1 cellular context compared by ENCODE assay signal in the genomic region with DNA sequence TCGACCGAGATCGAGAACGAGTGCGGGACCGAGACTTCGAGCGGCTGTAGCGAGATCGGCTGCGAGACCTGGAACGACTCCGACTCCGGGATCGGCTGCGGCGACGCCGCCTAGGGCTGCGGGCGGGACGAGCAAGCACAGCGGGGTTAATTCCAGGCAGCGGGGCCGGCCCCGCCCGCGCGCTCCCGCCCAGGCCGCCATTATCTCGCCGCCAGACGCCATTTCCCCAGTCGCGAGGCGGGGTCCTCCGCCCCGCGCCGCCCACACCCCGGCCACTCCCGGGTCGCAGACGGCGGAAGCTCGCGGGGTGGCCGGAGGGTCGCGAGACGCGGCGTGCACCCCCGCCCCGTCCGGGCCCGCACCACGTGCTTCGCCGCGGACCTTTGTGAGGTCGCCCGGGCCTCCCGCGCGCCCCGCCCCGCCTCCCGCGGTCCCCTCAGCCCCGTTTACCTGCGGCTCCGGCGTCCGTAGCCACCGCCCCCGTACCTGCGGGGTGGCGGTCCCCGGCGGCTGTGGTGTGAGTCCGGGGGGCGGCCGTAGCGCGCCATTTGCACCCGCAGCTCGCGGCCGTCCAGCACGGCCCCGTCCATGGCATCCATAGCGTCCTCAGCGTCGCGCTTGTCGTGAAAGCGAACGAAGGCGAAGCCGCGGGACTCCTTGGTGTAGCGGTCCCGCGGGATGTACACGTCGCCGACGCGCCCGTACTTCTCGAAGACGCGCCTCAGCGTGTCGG.
TF ChIP-seq lines count a peak whose summit lies in the region.

No MANE protein-coding gene starts in this region.

TF ChIP-seq in K562, 482 proteins besides CTCF, POLR2A, EP300 and RAD21 (continued from another document and continues in another):
- TF ChIP-seq, protein P1, sequence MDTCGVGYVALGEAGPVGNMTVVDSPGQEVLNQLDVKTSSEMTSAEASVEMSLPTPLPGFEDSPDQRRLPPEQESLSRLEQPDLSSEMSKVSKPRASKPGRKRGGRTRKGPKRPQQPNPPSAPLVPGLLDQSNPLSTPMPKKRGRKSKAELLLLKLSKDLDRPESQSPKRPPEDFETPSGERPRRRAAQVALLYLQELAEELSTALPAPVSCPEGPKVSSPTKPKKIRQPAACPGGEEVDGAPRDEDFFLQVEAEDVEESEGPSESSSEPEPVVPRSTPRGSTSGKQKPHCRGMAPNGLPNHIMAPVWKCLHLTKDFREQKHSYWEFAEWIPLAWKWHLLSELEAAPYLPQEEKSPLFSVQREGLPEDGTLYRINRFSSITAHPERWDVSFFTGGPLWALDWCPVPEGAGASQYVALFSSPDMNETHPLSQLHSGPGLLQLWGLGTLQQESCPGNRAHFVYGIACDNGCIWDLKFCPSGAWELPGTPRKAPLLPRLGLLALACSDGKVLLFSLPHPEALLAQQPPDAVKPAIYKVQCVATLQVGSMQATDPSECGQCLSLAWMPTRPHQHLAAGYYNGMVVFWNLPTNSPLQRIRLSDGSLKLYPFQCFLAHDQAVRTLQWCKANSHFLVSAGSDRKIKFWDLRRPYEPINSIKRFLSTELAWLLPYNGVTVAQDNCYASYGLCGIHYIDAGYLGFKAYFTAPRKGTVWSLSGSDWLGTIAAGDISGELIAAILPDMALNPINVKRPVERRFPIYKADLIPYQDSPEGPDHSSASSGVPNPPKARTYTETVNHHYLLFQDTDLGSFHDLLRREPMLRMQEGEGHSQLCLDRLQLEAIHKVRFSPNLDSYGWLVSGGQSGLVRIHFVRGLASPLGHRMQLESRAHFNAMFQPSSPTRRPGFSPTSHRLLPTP (IDR thresholded peaks at IDR 0.05; ENCODE audit: borderline replicate concordance, extremely low read depth, insufficient read length): no peak
- TF ChIP-seq ARID1B (IDR thresholded peaks at IDR 0.05) (no peak), ZNF133 (CRISPR knock-in tag; IDR thresholded peaks at IDR 0.05) (no peak), NFRKB (IDR thresholded peaks at IDR 0.05; ENCODE audit: low read depth) (no peak), RBFOX2 (IDR thresholded peaks at IDR 0.05; ENCODE audit: low read depth, low read length) (peak; percentile 97), KLF16 (IDR thresholded peaks at IDR 0.05) (no peak), TRIM24 (IDR thresholded peaks at IDR 0.05) (no peak; a peak in 1 of 4 replicates), ZNF224 (CRISPR knock-in tag; IDR thresholded peaks at IDR 0.05) (0 out of 2 replicates have a peak, but pooled peaks have one; percentile 7), SREBF2 (CRISPR knock-in tag; IDR thresholded peaks at IDR 0.05) (no peak), TEAD4 (IDR thresholded peaks at IDR 0.05; ENCODE audit: low read length) (peak; percentile 72), TEAD4 (CRISPR knock-in tag; IDR thresholded peaks at IDR 0.05; ENCODE audit: borderline replicate concordance) (peak; percentile 48; the same call in 1 of the 2 replicates), ZNF589 (CRISPR knock-in tag; IDR thresholded peaks at IDR 0.05; ENCODE audit: low read depth) (no peak), ZNF561 (CRISPR knock-in tag; conservative IDR thresholded peaks at IDR 0.05) (0 out of 2 replicates have a peak, but pooled peaks have one; percentile 37), FUS (optimal IDR thresholded peaks at IDR 0.05; ENCODE audit: low read depth, low read length) (peak; percentile 79), ZFP36 (IDR thresholded peaks at IDR 0.05; ENCODE audit: low read depth, low read length, partially characterized antibody) (no peak), ZNF282 (CRISPR knock-in tag; IDR thresholded peaks at IDR 0.05) (no peak), NR3C1 (CRISPR knock-in tag; IDR thresholded peaks at IDR 0.05) (peak; percentile 22; the same call in 1 of the 2 replicates), HMG20B (CRISPR knock-in tag; IDR thresholded peaks at IDR 0.05) (no peak), GTF2F1 (IDR thresholded peaks at IDR 0.05; ENCODE audit: low read depth, low read length) (no peak), OTX1 (CRISPR knock-in tag; IDR thresholded peaks at IDR 0.05) (peak; percentile 80), ZNF584 (CRISPR knock-in tag; IDR thresholded peaks at IDR 0.05; ENCODE audit: low read depth) (no peak), HMG20A (CRISPR knock-in tag; conservative IDR thresholded peaks at IDR 0.05) (no peak), ZNF717 (CRISPR knock-in tag; IDR thresholded peaks at IDR 0.05) (no peak), TCFL5 (CRISPR knock-in tag; conservative IDR thresholded peaks at IDR 0.05) (no peak), NUFIP1 (IDR thresholded peaks at IDR 0.05; ENCODE audit: partially characterized antibody) (no peak), HMGN3 (IDR thresholded peaks at IDR 0.05; ENCODE audit: borderline replicate concordance, extremely low read depth, insufficient read length, low read depth, low read length) (peak; percentile 96)
- TF ChIP-seq, protein P2, sequence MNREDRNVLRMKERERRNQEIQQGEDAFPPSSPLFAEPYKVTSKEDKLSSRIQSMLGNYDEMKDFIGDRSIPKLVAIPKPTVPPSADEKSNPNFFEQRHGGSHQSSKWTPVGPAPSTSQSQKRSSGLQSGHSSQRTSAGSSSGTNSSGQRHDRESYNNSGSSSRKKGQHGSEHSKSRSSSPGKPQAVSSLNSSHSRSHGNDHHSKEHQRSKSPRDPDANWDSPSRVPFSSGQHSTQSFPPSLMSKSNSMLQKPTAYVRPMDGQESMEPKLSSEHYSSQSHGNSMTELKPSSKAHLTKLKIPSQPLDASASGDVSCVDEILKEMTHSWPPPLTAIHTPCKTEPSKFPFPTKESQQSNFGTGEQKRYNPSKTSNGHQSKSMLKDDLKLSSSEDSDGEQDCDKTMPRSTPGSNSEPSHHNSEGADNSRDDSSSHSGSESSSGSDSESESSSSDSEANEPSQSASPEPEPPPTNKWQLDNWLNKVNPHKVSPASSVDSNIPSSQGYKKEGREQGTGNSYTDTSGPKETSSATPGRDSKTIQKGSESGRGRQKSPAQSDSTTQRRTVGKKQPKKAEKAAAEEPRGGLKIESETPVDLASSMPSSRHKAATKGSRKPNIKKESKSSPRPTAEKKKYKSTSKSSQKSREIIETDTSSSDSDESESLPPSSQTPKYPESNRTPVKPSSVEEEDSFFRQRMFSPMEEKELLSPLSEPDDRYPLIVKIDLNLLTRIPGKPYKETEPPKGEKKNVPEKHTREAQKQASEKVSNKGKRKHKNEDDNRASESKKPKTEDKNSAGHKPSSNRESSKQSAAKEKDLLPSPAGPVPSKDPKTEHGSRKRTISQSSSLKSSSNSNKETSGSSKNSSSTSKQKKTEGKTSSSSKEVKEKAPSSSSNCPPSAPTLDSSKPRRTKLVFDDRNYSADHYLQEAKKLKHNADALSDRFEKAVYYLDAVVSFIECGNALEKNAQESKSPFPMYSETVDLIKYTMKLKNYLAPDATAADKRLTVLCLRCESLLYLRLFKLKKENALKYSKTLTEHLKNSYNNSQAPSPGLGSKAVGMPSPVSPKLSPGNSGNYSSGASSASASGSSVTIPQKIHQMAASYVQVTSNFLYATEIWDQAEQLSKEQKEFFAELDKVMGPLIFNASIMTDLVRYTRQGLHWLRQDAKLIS (CRISPR knock-in tag; IDR thresholded peaks at IDR 0.05): peak; percentile 99; the same call in 1 of the 2 replicates
- TF ChIP-seq, protein P3, sequence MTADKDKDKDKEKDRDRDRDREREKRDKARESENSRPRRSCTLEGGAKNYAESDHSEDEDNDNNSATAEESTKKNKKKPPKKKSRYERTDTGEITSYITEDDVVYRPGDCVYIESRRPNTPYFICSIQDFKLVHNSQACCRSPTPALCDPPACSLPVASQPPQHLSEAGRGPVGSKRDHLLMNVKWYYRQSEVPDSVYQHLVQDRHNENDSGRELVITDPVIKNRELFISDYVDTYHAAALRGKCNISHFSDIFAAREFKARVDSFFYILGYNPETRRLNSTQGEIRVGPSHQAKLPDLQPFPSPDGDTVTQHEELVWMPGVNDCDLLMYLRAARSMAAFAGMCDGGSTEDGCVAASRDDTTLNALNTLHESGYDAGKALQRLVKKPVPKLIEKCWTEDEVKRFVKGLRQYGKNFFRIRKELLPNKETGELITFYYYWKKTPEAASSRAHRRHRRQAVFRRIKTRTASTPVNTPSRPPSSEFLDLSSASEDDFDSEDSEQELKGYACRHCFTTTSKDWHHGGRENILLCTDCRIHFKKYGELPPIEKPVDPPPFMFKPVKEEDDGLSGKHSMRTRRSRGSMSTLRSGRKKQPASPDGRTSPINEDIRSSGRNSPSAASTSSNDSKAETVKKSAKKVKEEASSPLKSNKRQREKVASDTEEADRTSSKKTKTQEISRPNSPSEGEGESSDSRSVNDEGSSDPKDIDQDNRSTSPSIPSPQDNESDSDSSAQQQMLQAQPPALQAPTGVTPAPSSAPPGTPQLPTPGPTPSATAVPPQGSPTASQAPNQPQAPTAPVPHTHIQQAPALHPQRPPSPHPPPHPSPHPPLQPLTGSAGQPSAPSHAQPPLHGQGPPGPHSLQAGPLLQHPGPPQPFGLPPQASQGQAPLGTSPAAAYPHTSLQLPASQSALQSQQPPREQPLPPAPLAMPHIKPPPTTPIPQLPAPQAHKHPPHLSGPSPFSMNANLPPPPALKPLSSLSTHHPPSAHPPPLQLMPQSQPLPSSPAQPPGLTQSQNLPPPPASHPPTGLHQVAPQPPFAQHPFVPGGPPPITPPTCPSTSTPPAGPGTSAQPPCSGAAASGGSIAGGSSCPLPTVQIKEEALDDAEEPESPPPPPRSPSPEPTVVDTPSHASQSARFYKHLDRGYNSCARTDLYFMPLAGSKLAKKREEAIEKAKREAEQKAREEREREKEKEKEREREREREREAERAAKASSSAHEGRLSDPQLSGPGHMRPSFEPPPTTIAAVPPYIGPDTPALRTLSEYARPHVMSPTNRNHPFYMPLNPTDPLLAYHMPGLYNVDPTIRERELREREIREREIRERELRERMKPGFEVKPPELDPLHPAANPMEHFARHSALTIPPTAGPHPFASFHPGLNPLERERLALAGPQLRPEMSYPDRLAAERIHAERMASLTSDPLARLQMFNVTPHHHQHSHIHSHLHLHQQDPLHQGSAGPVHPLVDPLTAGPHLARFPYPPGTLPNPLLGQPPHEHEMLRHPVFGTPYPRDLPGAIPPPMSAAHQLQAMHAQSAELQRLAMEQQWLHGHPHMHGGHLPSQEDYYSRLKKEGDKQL (CRISPR knock-in tag; IDR thresholded peaks at IDR 0.05; ENCODE audit: borderline replicate concordance): peak; percentile 82
- TF ChIP-seq, protein P4, sequence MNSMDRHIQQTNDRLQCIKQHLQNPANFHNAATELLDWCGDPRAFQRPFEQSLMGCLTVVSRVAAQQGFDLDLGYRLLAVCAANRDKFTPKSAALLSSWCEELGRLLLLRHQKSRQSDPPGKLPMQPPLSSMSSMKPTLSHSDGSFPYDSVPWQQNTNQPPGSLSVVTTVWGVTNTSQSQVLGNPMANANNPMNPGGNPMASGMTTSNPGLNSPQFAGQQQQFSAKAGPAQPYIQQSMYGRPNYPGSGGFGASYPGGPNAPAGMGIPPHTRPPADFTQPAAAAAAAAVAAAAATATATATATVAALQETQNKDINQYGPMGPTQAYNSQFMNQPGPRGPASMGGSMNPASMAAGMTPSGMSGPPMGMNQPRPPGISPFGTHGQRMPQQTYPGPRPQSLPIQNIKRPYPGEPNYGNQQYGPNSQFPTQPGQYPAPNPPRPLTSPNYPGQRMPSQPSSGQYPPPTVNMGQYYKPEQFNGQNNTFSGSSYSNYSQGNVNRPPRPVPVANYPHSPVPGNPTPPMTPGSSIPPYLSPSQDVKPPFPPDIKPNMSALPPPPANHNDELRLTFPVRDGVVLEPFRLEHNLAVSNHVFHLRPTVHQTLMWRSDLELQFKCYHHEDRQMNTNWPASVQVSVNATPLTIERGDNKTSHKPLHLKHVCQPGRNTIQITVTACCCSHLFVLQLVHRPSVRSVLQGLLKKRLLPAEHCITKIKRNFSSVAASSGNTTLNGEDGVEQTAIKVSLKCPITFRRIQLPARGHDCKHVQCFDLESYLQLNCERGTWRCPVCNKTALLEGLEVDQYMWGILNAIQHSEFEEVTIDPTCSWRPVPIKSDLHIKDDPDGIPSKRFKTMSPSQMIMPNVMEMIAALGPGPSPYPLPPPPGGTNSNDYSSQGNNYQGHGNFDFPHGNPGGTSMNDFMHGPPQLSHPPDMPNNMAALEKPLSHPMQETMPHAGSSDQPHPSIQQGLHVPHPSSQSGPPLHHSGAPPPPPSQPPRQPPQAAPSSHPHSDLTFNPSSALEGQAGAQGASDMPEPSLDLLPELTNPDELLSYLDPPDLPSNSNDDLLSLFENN (IDR thresholded peaks at IDR 0.05; ENCODE audit: low read depth in 2 of 2, low read length in 2 of 2): peak in 1 of 2 experiments; percentile 36; a peak in 2 of 4 replicates
- TF ChIP-seq, protein P5, sequence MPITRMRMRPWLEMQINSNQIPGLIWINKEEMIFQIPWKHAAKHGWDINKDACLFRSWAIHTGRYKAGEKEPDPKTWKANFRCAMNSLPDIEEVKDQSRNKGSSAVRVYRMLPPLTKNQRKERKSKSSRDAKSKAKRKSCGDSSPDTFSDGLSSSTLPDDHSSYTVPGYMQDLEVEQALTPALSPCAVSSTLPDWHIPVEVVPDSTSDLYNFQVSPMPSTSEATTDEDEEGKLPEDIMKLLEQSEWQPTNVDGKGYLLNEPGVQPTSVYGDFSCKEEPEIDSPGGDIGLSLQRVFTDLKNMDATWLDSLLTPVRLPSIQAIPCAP (CRISPR knock-in tag; IDR thresholded peaks at IDR 0.05; ENCODE audit: borderline replicate concordance): no peak
- TF ChIP-seq, protein P6, sequence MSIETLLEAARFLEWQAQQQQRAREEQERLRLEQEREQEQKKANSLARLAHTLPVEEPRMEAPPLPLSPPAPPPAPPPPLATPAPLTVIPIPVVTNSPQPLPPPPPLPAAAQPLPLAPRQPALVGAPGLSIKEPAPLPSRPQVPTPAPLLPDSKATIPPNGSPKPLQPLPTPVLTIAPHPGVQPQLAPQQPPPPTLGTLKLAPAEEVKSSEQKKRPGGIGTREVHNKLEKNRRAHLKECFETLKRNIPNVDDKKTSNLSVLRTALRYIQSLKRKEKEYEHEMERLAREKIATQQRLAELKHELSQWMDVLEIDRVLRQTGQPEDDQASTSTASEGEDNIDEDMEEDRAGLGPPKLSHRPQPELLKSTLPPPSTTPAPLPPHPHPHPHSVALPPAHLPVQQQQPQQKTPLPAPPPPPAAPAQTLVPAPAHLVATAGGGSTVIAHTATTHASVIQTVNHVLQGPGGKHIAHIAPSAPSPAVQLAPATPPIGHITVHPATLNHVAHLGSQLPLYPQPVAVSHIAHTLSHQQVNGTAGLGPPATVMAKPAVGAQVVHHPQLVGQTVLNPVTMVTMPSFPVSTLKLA (conservative IDR thresholded peaks at IDR 0.05): peak; percentile 42 to 69; a peak in 2 of 4 replicates
- TF ChIP-seq, protein P7, sequence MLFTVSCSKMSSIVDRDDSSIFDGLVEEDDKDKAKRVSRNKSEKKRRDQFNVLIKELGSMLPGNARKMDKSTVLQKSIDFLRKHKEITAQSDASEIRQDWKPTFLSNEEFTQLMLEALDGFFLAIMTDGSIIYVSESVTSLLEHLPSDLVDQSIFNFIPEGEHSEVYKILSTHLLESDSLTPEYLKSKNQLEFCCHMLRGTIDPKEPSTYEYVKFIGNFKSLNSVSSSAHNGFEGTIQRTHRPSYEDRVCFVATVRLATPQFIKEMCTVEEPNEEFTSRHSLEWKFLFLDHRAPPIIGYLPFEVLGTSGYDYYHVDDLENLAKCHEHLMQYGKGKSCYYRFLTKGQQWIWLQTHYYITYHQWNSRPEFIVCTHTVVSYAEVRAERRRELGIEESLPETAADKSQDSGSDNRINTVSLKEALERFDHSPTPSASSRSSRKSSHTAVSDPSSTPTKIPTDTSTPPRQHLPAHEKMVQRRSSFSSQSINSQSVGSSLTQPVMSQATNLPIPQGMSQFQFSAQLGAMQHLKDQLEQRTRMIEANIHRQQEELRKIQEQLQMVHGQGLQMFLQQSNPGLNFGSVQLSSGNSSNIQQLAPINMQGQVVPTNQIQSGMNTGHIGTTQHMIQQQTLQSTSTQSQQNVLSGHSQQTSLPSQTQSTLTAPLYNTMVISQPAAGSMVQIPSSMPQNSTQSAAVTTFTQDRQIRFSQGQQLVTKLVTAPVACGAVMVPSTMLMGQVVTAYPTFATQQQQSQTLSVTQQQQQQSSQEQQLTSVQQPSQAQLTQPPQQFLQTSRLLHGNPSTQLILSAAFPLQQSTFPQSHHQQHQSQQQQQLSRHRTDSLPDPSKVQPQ (CRISPR knock-in tag; IDR thresholded peaks at IDR 0.05; ENCODE audit: borderline replicate concordance): no peak
